8 cellular contexts compared by ENCODE assay signal in genomic region chr1:175633801-175634200, GRCh38.
"Had no signal": no experiment of that assay in that cellular context is flagged by ENCODE, and none has a peak within 500 bp of the region (broad histone marks: within the 10 kb centered on the region; RNA-seq: fewer than 3 reads in every experiment).

No MANE protein-coding gene starts in this region.

- H3K9ac ChIP-seq: KMS-11 had no signal

- ATAC-seq: K562 had no signal

- H3K4me2 ChIP-seq: KMS-11 had no signal

- H3K27ac ChIP-seq: HL-60, KMS-11 had no signal

- H3K27ac Mint-ChIP-seq: IgD-negative memory B cell had no signal

- FAIRE-seq: HTR-8/SVneo, K562 had no signal

- H3K4me3 ChIP-seq: K562 had no signal

- H3K9me3 Mint-ChIP-seq: IgD-negative memory B cell had no signal

- DNase-seq: IMR-90, KBM-7, KG1 had no signal
